Comparison of ENCODE assay signal across 3 cellular contexts in the genomic region with DNA sequence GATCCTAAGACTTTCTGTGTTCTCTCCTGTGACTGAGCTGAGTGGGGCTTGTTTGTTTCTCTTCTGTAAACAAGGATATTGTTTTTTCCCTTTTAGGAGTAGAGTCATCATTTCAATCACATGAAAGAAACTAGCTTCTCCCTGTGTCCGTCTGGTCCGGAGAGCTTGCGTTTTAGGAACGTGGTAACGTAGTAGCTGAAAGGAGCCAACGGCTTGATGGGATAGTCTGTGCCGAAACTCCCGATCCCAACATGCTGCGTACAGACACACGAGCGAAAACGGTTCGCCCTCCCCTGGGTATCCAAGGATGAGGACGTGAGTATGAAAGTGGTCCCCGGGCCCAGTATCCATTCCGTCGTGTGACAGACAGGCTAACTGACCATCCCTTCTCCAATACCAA.
TF ChIP-seq lines count a peak whose summit lies in the region.

No MANE protein-coding gene starts in this region.

TF ChIP-seq in IMR-90, 13 proteins besides CTCF, POLR2A, EP300 and RAD21:
- TF ChIP-seq CHD1 (IDR thresholded peaks at IDR 0.05; ENCODE audit: low read depth, low read length) (no peak), MAFK (IDR thresholded peaks at IDR 0.05; ENCODE audit: low read depth, low read length) (no peak), MXI1 (IDR thresholded peaks at IDR 0.05; ENCODE audit: borderline replicate concordance, low read depth, low read length) (no peak), CEBPB (IDR thresholded peaks at IDR 0.05; ENCODE audit: low read depth, low read length) (no peak), SMC3 (IDR thresholded peaks at IDR 0.05; ENCODE audit: low read depth, low read length) (no peak), NFE2L2 (IDR thresholded peaks at IDR 0.05; ENCODE audit: low read depth, low read length) (no peak)
- TF ChIP-seq, protein P1, sequence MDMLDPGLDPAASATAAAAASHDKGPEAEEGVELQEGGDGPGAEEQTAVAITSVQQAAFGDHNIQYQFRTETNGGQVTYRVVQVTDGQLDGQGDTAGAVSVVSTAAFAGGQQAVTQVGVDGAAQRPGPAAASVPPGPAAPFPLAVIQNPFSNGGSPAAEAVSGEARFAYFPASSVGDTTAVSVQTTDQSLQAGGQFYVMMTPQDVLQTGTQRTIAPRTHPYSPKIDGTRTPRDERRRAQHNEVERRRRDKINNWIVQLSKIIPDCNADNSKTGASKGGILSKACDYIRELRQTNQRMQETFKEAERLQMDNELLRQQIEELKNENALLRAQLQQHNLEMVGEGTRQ (IDR thresholded peaks at IDR 0.05; ENCODE audit: low read depth, low read length): no peak

TF ChIP-seq in K562, 482 proteins besides CTCF, POLR2A, EP300 and RAD21:
- TF ChIP-seq SUPT5H (IDR thresholded peaks at IDR 0.05) (0 out of 2 replicates have a peak, but pooled peaks have one; percentile 42), ZNF146 (CRISPR knock-in tag; IDR thresholded peaks at IDR 0.05; ENCODE audit: unreplicated experiment) (no peak)
- TF ChIP-seq, protein P2, sequence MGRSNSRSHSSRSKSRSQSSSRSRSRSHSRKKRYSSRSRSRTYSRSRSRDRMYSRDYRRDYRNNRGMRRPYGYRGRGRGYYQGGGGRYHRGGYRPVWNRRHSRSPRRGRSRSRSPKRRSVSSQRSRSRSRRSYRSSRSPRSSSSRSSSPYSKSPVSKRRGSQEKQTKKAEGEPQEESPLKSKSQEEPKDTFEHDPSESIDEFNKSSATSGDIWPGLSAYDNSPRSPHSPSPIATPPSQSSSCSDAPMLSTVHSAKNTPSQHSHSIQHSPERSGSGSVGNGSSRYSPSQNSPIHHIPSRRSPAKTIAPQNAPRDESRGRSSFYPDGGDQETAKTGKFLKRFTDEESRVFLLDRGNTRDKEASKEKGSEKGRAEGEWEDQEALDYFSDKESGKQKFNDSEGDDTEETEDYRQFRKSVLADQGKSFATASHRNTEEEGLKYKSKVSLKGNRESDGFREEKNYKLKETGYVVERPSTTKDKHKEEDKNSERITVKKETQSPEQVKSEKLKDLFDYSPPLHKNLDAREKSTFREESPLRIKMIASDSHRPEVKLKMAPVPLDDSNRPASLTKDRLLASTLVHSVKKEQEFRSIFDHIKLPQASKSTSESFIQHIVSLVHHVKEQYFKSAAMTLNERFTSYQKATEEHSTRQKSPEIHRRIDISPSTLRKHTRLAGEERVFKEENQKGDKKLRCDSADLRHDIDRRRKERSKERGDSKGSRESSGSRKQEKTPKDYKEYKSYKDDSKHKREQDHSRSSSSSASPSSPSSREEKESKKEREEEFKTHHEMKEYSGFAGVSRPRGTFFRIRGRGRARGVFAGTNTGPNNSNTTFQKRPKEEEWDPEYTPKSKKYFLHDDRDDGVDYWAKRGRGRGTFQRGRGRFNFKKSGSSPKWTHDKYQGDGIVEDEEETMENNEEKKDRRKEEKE (IDR thresholded peaks at IDR 0.05; ENCODE audit: borderline replicate concordance in 1 of 2, control insufficient read depth in 1 of 2, low read depth in 2 of 2, low read length in 1 of 2): 0 out of 4 replicates have a peak, but pooled peaks of 1 of the 2 experiments have one; percentile 3
- TF ChIP-seq, protein P3, sequence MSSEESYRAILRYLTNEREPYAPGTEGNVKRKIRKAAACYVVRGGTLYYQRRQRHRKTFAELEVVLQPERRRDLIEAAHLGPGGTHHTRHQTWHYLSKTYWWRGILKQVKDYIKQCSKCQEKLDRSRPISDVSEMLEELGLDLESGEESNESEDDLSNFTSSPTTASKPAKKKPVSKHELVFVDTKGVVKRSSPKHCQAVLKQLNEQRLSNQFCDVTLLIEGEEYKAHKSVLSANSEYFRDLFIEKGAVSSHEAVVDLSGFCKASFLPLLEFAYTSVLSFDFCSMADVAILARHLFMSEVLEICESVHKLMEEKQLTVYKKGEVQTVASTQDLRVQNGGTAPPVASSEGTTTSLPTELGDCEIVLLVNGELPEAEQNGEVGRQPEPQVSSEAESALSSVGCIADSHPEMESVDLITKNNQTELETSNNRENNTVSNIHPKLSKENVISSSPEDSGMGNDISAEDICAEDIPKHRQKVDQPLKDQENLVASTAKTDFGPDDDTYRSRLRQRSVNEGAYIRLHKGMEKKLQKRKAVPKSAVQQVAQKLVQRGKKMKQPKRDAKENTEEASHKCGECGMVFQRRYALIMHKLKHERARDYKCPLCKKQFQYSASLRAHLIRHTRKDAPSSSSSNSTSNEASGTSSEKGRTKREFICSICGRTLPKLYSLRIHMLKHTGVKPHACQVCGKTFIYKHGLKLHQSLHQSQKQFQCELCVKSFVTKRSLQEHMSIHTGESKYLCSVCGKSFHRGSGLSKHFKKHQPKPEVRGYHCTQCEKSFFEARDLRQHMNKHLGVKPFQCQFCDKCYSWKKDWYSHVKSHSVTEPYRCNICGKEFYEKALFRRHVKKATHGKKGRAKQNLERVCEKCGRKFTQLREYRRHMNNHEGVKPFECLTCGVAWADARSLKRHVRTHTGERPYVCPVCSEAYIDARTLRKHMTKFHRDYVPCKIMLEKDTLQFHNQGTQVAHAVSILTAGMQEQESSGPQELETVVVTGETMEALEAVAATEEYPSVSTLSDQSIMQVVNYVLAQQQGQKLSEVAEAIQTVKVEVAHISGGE (CRISPR knock-in tag; IDR thresholded peaks at IDR 0.05): peak in 1 of 3 experiments; percentile 64; a peak in 1 of 6 replicates

TF ChIP-seq in GM23338, 12 proteins besides CTCF, POLR2A, EP300 and RAD21:
- TF ChIP-seq NANOG (IDR thresholded peaks at IDR 0.05; ENCODE audit: borderline replicate concordance): no peak
- TF ChIP-seq EZH2phosphoT487 (IDR thresholded peaks at IDR 0.05; ENCODE audit: unreplicated experiment): no peak
- TF ChIP-seq POLR2AphosphoS5 (IDR thresholded peaks at IDR 0.05; ENCODE audit: low read depth): no peak
